ENCODE assay signal across 1 cellular context in the genomic region with DNA sequence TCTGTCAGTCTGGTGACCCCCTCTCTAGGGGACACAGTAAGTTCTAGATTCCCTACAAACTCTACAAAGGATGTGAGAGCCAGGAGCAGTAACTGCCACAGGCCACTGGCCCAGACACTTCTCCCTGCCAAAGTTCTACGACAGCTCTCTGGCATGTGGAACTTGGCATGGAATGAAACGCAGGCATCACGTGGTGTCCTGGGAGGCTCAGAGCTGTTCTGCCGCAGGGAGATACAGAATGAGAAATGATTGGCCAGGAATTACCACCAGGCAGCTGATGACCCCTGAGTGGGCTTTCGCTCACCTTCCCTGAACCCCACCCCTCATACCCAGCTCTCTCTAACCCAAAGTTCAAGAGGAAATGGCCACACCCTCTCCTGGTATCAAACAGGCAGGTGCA.
TF ChIP-seq lines count a peak whose summit lies in the region.

No MANE protein-coding gene starts in this region.

TF ChIP-seq in WTC11, 78 proteins besides CTCF, POLR2A, EP300 and RAD21 (continued from another document):
- TF ChIP-seq, protein P1, sequence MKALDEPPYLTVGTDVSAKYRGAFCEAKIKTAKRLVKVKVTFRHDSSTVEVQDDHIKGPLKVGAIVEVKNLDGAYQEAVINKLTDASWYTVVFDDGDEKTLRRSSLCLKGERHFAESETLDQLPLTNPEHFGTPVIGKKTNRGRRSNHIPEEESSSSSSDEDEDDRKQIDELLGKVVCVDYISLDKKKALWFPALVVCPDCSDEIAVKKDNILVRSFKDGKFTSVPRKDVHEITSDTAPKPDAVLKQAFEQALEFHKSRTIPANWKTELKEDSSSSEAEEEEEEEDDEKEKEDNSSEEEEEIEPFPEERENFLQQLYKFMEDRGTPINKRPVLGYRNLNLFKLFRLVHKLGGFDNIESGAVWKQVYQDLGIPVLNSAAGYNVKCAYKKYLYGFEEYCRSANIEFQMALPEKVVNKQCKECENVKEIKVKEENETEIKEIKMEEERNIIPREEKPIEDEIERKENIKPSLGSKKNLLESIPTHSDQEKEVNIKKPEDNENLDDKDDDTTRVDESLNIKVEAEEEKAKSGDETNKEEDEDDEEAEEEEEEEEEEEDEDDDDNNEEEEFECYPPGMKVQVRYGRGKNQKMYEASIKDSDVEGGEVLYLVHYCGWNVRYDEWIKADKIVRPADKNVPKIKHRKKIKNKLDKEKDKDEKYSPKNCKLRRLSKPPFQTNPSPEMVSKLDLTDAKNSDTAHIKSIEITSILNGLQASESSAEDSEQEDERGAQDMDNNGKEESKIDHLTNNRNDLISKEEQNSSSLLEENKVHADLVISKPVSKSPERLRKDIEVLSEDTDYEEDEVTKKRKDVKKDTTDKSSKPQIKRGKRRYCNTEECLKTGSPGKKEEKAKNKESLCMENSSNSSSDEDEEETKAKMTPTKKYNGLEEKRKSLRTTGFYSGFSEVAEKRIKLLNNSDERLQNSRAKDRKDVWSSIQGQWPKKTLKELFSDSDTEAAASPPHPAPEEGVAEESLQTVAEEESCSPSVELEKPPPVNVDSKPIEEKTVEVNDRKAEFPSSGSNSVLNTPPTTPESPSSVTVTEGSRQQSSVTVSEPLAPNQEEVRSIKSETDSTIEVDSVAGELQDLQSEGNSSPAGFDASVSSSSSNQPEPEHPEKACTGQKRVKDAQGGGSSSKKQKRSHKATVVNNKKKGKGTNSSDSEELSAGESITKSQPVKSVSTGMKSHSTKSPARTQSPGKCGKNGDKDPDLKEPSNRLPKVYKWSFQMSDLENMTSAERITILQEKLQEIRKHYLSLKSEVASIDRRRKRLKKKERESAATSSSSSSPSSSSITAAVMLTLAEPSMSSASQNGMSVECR (CRISPR knock-in tag; IDR thresholded peaks at IDR 0.05; ENCODE audit: borderline replicate concordance), result no peak
- TF ChIP-seq ZNF425 (CRISPR knock-in tag; conservative IDR thresholded peaks at IDR 0.05) (no peak), KAT7 (CRISPR knock-in tag; IDR thresholded peaks at IDR 0.05; ENCODE audit: borderline replicate concordance) (no peak), STAT6 (CRISPR knock-in tag; conservative IDR thresholded peaks at IDR 0.05; ENCODE audit: low read depth) (no peak), TCF7 (CRISPR knock-in tag; IDR thresholded peaks at IDR 0.05; ENCODE audit: low read depth) (no peak)
